ENCODE assay signal across 9 cellular contexts in the genomic region with DNA sequence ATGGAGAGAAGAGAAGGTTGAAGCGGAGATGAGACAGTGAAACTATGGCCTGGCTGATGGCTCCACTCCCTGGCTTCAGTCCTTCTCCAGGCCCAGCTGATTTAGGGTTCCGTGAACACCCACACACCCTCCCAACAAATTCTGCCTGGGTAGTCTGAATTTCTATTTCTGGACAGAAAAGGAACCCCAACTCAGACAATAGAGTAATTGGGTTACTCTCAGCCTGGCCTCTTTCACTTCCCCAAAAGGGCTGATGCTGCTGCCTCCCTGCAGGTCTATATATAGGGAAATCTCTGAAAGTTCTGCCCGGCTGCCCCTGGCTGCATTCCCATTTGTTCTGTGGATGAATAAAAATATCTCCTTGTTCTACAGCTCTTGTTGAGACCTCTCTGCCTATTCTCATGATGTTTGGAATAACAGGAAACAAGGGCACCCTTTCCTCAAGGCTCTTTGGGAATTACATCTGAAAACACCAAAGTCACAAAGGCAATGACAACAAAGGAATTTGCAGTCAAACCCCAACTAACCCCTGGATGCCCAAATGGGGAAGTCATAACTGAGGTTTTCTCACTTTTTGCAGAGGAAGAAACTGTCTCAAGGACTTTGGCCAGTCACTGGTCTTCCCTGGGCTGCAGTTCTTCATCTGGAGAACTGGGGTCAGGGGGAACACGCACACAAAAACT. TPM values are rescaled to one million over a fixed set of nuclear protein-coding genes. Genes with fewer than 3 reads are reported as not detected.
DNase-seq lines count a peak whose midpoint lies in the region; ATAC-seq, FAIRE-seq and TF ChIP-seq lines count a peak whose summit lies in the region.
"Had no signal": no experiment of that assay in that cellular context is flagged by ENCODE, and none has a peak within 500 bp of the region (broad histone marks: within the 10 kb centered on the region; RNA-seq: fewer than 3 reads in every experiment).

No MANE protein-coding gene starts in this region.

- H3K9me3 Mint-ChIP-seq in nephron = no peaks in the 10 kb centered on the region

- H3K4me3 Mint-ChIP-seq in nephron = peak overlapping the region in 2 of 3 experiments; percentile 4 to 17

- DNase-seq in GM18507 (ENCODE audit: extremely low spot score, insufficient read length, low read depth) = peak; percentile 42
- DNase-seq in SK-MEL-5 (ENCODE audit: low read depth, low spot score) = peak; percentile 8
- no peak for DNase-seq in NCI-H1694 treated with DMSO at 0.1 percent for 48 hours (lab: John Stamatoyannopoulos, UW)
- no peak for DNase-seq in iPS-NIHi7 (ENCODE audit: extremely low spot score)
- no peak for DNase-seq in H54 (ENCODE audit: insufficient read length, low spot score)
- DNase-seq in NCI-H187 (lab: John Stamatoyannopoulos, UW) = no peak
- DNase-seq: stimulated activated CD4-positive, alpha-beta T cell treated with anti-CD3 and anti-CD28 coated beads, Interleukin-2, amount 100 ng/mL, for 48 hours had no signal

- TF ChIP-seq POLR2A in H54 (IDR thresholded peaks at IDR 0.05; ENCODE audit: low read depth, low read length) = no peak

- FAIRE-seq in GM18507 (lab: Jason Lieb, UNC) (peak; percentile 96), H54 (lab: Jason Lieb, UNC) (no peak)

- H3K36me3 Mint-ChIP-seq in nephron (ENCODE audit: low read depth) = no peaks in the 10 kb centered on the region

- no peak for TF ChIP-seq CTCF in nephron (IDR thresholded peaks at IDR 0.05; ENCODE audit: unreplicated experiment in 3 of 3)

- H3K27ac Mint-ChIP-seq in nephron = peak overlapping the region in 2 of 3 experiments; percentile 44 to 46

- H3K27me3 Mint-ChIP-seq in nephron (ENCODE audit: low read depth) = peaks cover 6% of the 10 kb centered on the region

- ATAC-seq in HG02885 (IDR thresholded peaks at IDR 0.05; ENCODE audit: poor library complexity, unreplicated experiment) = peak; percentile 78

- in situ Hi-C loops in SK-MEL-5 (cut with HindIII; ENCODE audit: low pct_unique_long_range_greater_than_20kb, low sequenced_read_pairs) = no loop called here

- peaks cover 37% of the 10 kb centered on the region for H3K4me1 Mint-ChIP-seq in nephron

RNA-seq across cellular contexts. Expression of gene ZSCAN20, which starts 11.4 kb away (rescaled TPM):
- total RNA-seq in SK-MEL-5 (2014; rRNA removed; shearing (Covaris generic)) = 4.9 and 5.1 TPM in 2 replicates
- 1.6 and 1.9 TPM in 2 replicates for polyA plus RNA-seq in SK-MEL-5 (2015; cell fraction: cytosol; rRNA removed)
- polyA plus RNA-seq in SK-MEL-5 (2015; cell fraction: nucleus; rRNA removed) = 6.3 and 7.5 TPM in 2 replicates

RNA-seq across cellular contexts. Expression of gene PHC2, which starts 30.2 kb away (rescaled TPM):
- total RNA-seq in SK-MEL-5 (2014; rRNA removed; shearing (Covaris generic)) = 61.2 and 61.7 TPM in 2 replicates
- polyA plus RNA-seq in SK-MEL-5 (2015; cell fraction: cytosol; rRNA removed) = 96.0 and 130 TPM in 2 replicates
- 49.0 and 70.1 TPM in 2 replicates for polyA plus RNA-seq in SK-MEL-5 (2015; cell fraction: nucleus; rRNA removed)

Comparison
In these comparisons a context has a peak if more than half of its experiments do, and no peak if none do; other contexts are left out.
1. DNase-seq: peak in GM18507 (single experiment) and SK-MEL-5 (single experiment); none in NCI-H1694 treated with DMSO at 0.1 percent for 48 hours (single experiment), iPS-NIHi7 (single experiment), H54 (single experiment) and NCI-H187 (0 of 2).